Comparison of ENCODE assay signal across 9 cellular contexts in the genomic region with DNA sequence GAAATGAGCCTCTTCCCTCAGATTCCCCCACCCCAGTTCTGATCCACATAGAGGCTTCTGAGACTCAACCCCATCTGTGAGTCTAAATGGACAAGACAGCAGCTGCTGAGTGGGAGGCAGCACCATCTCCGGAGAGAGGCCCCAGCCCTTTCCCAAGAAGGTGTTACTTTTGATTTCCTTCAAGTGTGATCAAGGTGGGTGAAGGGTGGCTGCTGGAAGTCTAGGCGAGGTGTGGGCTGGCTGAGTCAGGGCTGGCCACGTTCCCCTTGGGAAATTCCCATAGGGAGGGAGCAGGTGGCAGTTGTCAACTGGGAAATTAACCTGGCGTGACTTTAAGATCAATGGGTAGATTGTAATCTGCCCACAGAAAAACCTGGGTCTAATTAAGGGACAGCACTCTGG.
DNase-seq lines count a peak whose midpoint lies in the region; ATAC-seq and TF ChIP-seq lines count a peak whose summit lies in the region.
"Had no signal": no experiment of that assay in that cellular context is flagged by ENCODE, and none has a peak within 500 bp of the region (broad histone marks: within the 10 kb centered on the region; RNA-seq: fewer than 3 reads in every experiment).

No MANE protein-coding gene starts in this region.

- H3K4me2 ChIP-seq in neural progenitor cell, result no peak overlapping the region

- no peaks in the 10 kb centered on the region for H3K79me2 ChIP-seq in neural progenitor cell (ENCODE audit: low read depth)

- no peak for TF ChIP-seq CTCF in neural progenitor cell (IDR thresholded peaks at IDR 0.05)

- H3K4me1 ChIP-seq in effector memory CD4-positive, alpha-beta T cell (ENCODE audit: control insufficient read depth, insufficient read depth, low read length, poor library complexity, severe bottlenecking), result no peaks in the 10 kb centered on the region
- no peaks in the 10 kb centered on the region for H3K4me1 ChIP-seq in neural progenitor cell

- peak overlapping the region; percentile 57 for H3K27ac Mint-ChIP-seq in stimulated activated memory B cell treated with anti-CD40 and anti-IgM and Interleukin-4, amounts not matched to agents 10 μg/mL and 1 μg/mL and 100 μg/mL, for 72 hours
- no peak overlapping the region for H3K27ac Mint-ChIP-seq in neural progenitor cell

- no peak for ATAC-seq in stimulated activated memory B cell treated with anti-CD40 and anti-IgM and Interleukin-4, amounts not matched to agents 10 μg/mL and 1 μg/mL and 100 μg/mL, for 72 hours

- no peaks in the 10 kb centered on the region for H3K9me3 ChIP-seq in effector memory CD4-positive, alpha-beta T cell (ENCODE audit: control insufficient read depth, low read length)
- no peaks in the 10 kb centered on the region for H3K9me3 ChIP-seq in neural progenitor cell (ENCODE audit: low read depth)

- H3F3A ChIP-seq in neural progenitor cell (ENCODE audit: low read depth), result no peaks in the 10 kb centered on the region

- no peak overlapping the region for H3K9ac ChIP-seq in neural progenitor cell

- H3K4me3 Mint-ChIP-seq in stimulated activated memory B cell treated with anti-CD40 and anti-IgM and Interleukin-4, amounts not matched to agents 10 μg/mL and 1 μg/mL and 100 μg/mL, for 72 hours, result no peak overlapping the region
- H3K4me3 Mint-ChIP-seq in neural progenitor cell, result no peak overlapping the region

- H3K36me3 ChIP-seq in effector memory CD4-positive, alpha-beta T cell (ENCODE audit: control insufficient read depth, insufficient read depth, low read length), result no peaks in the 10 kb centered on the region
- no peaks in the 10 kb centered on the region for H3K36me3 ChIP-seq in neural progenitor cell

- DNase-seq in DMS 273 (lab: John Stamatoyannopoulos, UW; ENCODE audit: unreplicated experiment), result peak; percentile 7
- DNase-seq in DMS 273 treated with DMSO at 0.1 percent for 48 hours (lab: John Stamatoyannopoulos, UW), result no peak
- DNase-seq in T-helper 9 cell, result peak; percentile 12
- peak; percentile 13 to 21 (median 18) for DNase-seq in effector memory CD4-positive, alpha-beta T cell
- DNase-seq in HK-2 (ENCODE audit: unreplicated experiment), result no peak
- DNase-seq in NCI-H2081 (lab: John Stamatoyannopoulos, UW), result no peak
- no peak for DNase-seq in neural progenitor cell (ENCODE audit: low spot score)

- H3K4me1 Mint-ChIP-seq in stimulated activated memory B cell treated with anti-CD40 and anti-IgM and Interleukin-4, amounts not matched to agents 10 μg/mL and 1 μg/mL and 100 μg/mL, for 72 hours, result peaks cover 28% of the 10 kb centered on the region
- peaks cover 15% of the 10 kb centered on the region for H3K4me1 Mint-ChIP-seq in neural progenitor cell

- no peaks in the 10 kb centered on the region for H3K9me3 Mint-ChIP-seq in stimulated activated memory B cell treated with anti-CD40 and anti-IgM and Interleukin-4, amounts not matched to agents 10 μg/mL and 1 μg/mL and 100 μg/mL, for 72 hours
- H3K9me3 Mint-ChIP-seq in neural progenitor cell, result no peaks in the 10 kb centered on the region

- no peak overlapping the region for H2AFZ ChIP-seq in neural progenitor cell (replicated peaks)

- H3K27me3 ChIP-seq in effector memory CD4-positive, alpha-beta T cell (replicated peaks; ENCODE audit: control insufficient read depth, insufficient read depth, low read length, poor library complexity, severe bottlenecking), result no peaks in the 10 kb centered on the region
- no peaks in the 10 kb centered on the region for H3K27me3 ChIP-seq in neural progenitor cell

- H3K27ac ChIP-seq in effector memory CD4-positive, alpha-beta T cell (ENCODE audit: insufficient read depth, low read length, poor library complexity, severe bottlenecking), result no peak overlapping the region
- H3K27ac ChIP-seq in neural progenitor cell, result no peak overlapping the region
- H3K27ac ChIP-seq: 22Rv1 had no signal

- no peaks in the 10 kb centered on the region for H4K20me1 ChIP-seq in neural progenitor cell (ENCODE audit: low read depth)

- no peaks in the 10 kb centered on the region for H3K36me3 Mint-ChIP-seq in stimulated activated memory B cell treated with anti-CD40 and anti-IgM and Interleukin-4, amounts not matched to agents 10 μg/mL and 1 μg/mL and 100 μg/mL, for 72 hours
- H3K36me3 Mint-ChIP-seq in neural progenitor cell, result no peaks in the 10 kb centered on the region

- H3K4me3 ChIP-seq in effector memory CD4-positive, alpha-beta T cell (ENCODE audit: insufficient read depth, low read depth, low read length, poor library complexity, severe bottlenecking), result no peak overlapping the region
- no peak overlapping the region for H3K4me3 ChIP-seq in neural progenitor cell

- no peaks in the 10 kb centered on the region for H3K27me3 Mint-ChIP-seq in stimulated activated memory B cell treated with anti-CD40 and anti-IgM and Interleukin-4, amounts not matched to agents 10 μg/mL and 1 μg/mL and 100 μg/mL, for 72 hours
- peaks cover 2% of the 10 kb centered on the region for H3K27me3 Mint-ChIP-seq in neural progenitor cell (ENCODE audit: insufficient read depth, low read depth)

Comparison
In these comparisons a context has a peak if more than half of its experiments do, and no peak if none do; other contexts are left out.
1. DNase-seq: peak in DMS 273 (single experiment), T-helper 9 cell (single experiment) and effector memory CD4-positive, alpha-beta T cell (3 of 3); none in DMS 273 treated with DMSO at 0.1 percent for 48 hours (single experiment), HK-2 (single experiment), NCI-H2081 (0 of 2) and neural progenitor cell (single experiment).